1 cellular context compared by ENCODE assay signal in the genomic region with DNA sequence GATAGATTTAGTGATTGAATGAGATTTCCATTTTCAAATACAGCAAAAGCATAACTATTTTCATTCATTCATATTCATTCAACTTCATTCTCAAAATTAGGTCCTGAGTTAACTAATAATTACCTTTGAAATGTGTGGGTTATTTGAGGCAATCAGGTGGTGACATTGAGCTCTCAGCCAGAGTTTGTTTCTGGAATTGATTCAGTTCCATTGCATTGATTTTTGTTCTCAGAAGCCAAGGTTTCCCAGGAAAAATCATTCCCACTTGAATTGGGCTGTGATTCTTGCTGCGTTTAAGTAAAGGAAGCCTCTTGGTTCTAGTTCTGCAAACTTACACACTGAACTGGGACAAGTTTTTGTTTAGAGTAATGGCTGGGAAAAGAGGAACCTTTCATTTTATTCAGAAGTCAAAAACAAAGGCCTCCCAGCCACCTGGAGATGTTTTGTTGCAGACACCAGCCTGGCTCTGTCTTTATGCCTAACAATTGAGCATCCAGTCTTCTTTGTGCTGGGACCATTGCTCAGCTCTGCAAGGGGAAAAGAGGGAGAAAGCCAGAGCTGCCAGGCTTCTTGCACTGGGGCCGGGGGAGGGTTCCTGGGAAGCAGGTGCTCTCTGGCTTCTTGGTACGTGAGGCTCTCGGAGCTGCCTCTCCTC.
TF ChIP-seq lines count a peak whose summit lies in the region.

No MANE protein-coding gene starts in this region.

TF ChIP-seq in H1, 55 proteins besides CTCF, POLR2A, EP300 and RAD21:
- TF ChIP-seq SIX5 (IDR thresholded peaks at IDR 0.05; ENCODE audit: low read depth, low read length) (no peak), TCF12 (IDR thresholded peaks at IDR 0.05; ENCODE audit: low read depth, low read length) (peak; percentile 81; the same call in 1 of the 2 replicates), ASH2L (IDR thresholded peaks at IDR 0.05; ENCODE audit: low read length) (no peak), HDAC6 (IDR thresholded peaks at IDR 0.05; ENCODE audit: low read depth, low read length) (no peak), MAFK (IDR thresholded peaks at IDR 0.05; ENCODE audit: low read depth, low read length) (no peak), CTBP2 (IDR thresholded peaks at IDR 0.05; ENCODE audit: borderline replicate concordance, insufficient read depth, insufficient read length, low read length) (no peak), HDAC2 (IDR thresholded peaks at IDR 0.05; ENCODE audit: borderline replicate concordance in 1 of 2, low read depth in 2 of 2, low read length in 2 of 2) (peak in 1 of 2 experiments; percentile 75; a peak in 1 of 4 replicates), YY1 (IDR thresholded peaks at IDR 0.05; ENCODE audit: low read depth, low read length) (peak; percentile 69; the same call in 1 of the 2 replicates), CBX8 (IDR thresholded peaks at IDR 0.05; ENCODE audit: borderline replicate concordance, low read depth, low read length) (no peak), RNF2 (IDR thresholded peaks at IDR 0.05; ENCODE audit: borderline replicate concordance, low read depth, low read length, missing control alignments, poor library complexity, severe bottlenecking) (no peak), SP2 (IDR thresholded peaks at IDR 0.05; ENCODE audit: low read length) (no peak), NANOG (IDR thresholded peaks at IDR 0.05; ENCODE audit: insufficient read depth, low read depth, low read length, poor library complexity, severe bottlenecking) (no peak), RBBP5 (IDR thresholded peaks at IDR 0.05; ENCODE audit: borderline replicate concordance, low read depth, low read length) (no peak), BRCA1 (IDR thresholded peaks at IDR 0.05; ENCODE audit: low read depth, low read length) (no peak), TBP (IDR thresholded peaks at IDR 0.05; ENCODE audit: low read depth, low read length) (peak; percentile 39; the same call in 1 of the 2 replicates), GTF2F1 (IDR thresholded peaks at IDR 0.05; ENCODE audit: borderline replicate concordance, low read depth, low read length) (no peak), SIN3A (conservative IDR thresholded peaks at IDR 0.05 in 1 of 2, IDR thresholded peaks at IDR 0.05 in 1 of 2; ENCODE audit: low read depth in 1 of 2, low read length in 2 of 2) (no peak), RFX5 (IDR thresholded peaks at IDR 0.05; ENCODE audit: borderline replicate concordance, low read depth, low read length) (no peak), SP1 (IDR thresholded peaks at IDR 0.05; ENCODE audit: low read depth, low read length) (peak; percentile 24; the same call in 1 of the 2 replicates), CHD1 (IDR thresholded peaks at IDR 0.05; ENCODE audit: low read depth, low read length) (no peak)
- TF ChIP-seq, protein P1, sequence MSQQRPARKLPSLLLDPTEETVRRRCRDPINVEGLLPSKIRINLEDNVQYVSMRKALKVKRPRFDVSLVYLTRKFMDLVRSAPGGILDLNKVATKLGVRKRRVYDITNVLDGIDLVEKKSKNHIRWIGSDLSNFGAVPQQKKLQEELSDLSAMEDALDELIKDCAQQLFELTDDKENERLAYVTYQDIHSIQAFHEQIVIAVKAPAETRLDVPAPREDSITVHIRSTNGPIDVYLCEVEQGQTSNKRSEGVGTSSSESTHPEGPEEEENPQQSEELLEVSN (IDR thresholded peaks at IDR 0.05), result 0 out of 2 replicates have a peak, but pooled peaks have one; percentile 15
- TF ChIP-seq, protein P2, sequence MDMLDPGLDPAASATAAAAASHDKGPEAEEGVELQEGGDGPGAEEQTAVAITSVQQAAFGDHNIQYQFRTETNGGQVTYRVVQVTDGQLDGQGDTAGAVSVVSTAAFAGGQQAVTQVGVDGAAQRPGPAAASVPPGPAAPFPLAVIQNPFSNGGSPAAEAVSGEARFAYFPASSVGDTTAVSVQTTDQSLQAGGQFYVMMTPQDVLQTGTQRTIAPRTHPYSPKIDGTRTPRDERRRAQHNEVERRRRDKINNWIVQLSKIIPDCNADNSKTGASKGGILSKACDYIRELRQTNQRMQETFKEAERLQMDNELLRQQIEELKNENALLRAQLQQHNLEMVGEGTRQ (IDR thresholded peaks at IDR 0.05; ENCODE audit: low read length), result no peak
- TF ChIP-seq, protein P3, sequence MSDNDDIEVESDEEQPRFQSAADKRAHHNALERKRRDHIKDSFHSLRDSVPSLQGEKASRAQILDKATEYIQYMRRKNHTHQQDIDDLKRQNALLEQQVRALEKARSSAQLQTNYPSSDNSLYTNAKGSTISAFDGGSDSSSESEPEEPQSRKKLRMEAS (IDR thresholded peaks at IDR 0.05), result peak; percentile 49; the same call in 1 of the 2 replicates
